ENCODE assay signal across 2 cellular contexts in genomic region chr16:84190731-84191388, GRCh38.
TF ChIP-seq lines count a peak whose summit lies in the region.

Gene ADAD2, plus strand, starts transcription at chr16:84191157. Its CDS starts 74 bp downstream, at chr16:84191231.

TF ChIP-seq in IMR-90, 13 proteins besides CTCF, POLR2A, EP300 and RAD21:
- TF ChIP-seq CHD1 (IDR thresholded peaks at IDR 0.05; ENCODE audit: low read depth, low read length) (no peak), CEBPB (IDR thresholded peaks at IDR 0.05; ENCODE audit: low read depth, low read length) (no peak), RCOR1 (IDR thresholded peaks at IDR 0.05; ENCODE audit: insufficient replicate concordance, low read length) (no peak), USF2 (IDR thresholded peaks at IDR 0.05; ENCODE audit: low read depth, low read length) (no peak), ELK1 (IDR thresholded peaks at IDR 0.05; ENCODE audit: borderline replicate concordance, low read depth, low read length) (no peak)

TF ChIP-seq in H1, 55 proteins besides CTCF, POLR2A, EP300 and RAD21:
- no peak for TF ChIP-seq CHD7 (IDR thresholded peaks at IDR 0.05; ENCODE audit: insufficient replicate concordance, low read length)
- 0 out of 2 replicates have a peak, but pooled peaks have one; percentile 15 for TF ChIP-seq CREB1 (IDR thresholded peaks at IDR 0.05)
- no peak for TF ChIP-seq SP4 (IDR thresholded peaks at IDR 0.05; ENCODE audit: low read length)
- TF ChIP-seq CHD2 (IDR thresholded peaks at IDR 0.05; ENCODE audit: low read length) = peak; percentile 86
- peak; percentile 97 for TF ChIP-seq SP1 (IDR thresholded peaks at IDR 0.05; ENCODE audit: low read depth, low read length)
- TF ChIP-seq JUND (IDR thresholded peaks at IDR 0.05; ENCODE audit: low read length) = no peak
- TF ChIP-seq RXRA (IDR thresholded peaks at IDR 0.05; ENCODE audit: insufficient read depth, low read depth, low read length) = no peak
- TF ChIP-seq BCL11A (IDR thresholded peaks at IDR 0.05; ENCODE audit: low read depth in 2 of 2, low read length in 2 of 2) = no peak
- no peak for TF ChIP-seq FOSL1 (IDR thresholded peaks at IDR 0.05; ENCODE audit: insufficient read depth, low read depth, low read length)
- no peak for TF ChIP-seq SIX5 (IDR thresholded peaks at IDR 0.05; ENCODE audit: low read depth, low read length)
- peak; percentile 91 for TF ChIP-seq MAX (IDR thresholded peaks at IDR 0.05)
- peak; percentile 91 for TF ChIP-seq E2F6 (IDR thresholded peaks at IDR 0.05)
- peak; percentile 57 for TF ChIP-seq SP2 (IDR thresholded peaks at IDR 0.05; ENCODE audit: low read length)
- no peak for TF ChIP-seq POU5F1 (IDR thresholded peaks at IDR 0.05; ENCODE audit: low read depth, low read length)
- TF ChIP-seq USF2 (IDR thresholded peaks at IDR 0.05; ENCODE audit: low read length) = no peak
